ENCODE assay signal across 23 cellular contexts in the genomic region with DNA sequence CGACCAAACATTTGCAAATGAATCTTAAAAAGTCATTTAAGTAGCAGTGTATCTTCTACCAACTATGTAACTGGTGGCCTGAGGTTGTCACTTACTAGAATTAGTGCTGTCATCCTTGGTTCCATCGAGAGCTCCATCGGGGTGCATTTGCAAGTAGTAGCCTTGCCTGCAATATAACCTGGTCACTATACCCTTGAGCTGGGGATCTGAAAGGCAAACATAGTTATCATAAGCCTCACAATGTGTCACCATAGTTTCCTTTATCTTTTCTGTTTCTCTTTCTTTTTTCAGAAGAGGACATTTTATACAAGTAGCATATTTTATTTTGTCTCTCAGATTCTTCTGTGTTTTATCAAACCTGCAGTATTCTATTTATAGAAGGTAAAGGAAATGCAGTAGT.
"Had no signal": no experiment of that assay in that cellular context is flagged by ENCODE, and none has a peak within 500 bp of the region (broad histone marks: within the 10 kb centered on the region; RNA-seq: fewer than 3 reads in every experiment).

No MANE protein-coding gene starts in this region.

- H3K9me3 ChIP-seq: breast epithelium, gastroesophageal sphincter, pancreas, prostate gland, testis, transverse colon had no signal

- DNase-seq: activated CD4-positive, alpha-beta T cell treated with anti-CD3 and anti-CD28 coated beads for 36 hours; activated CD4-positive, CD25-positive, alpha-beta regulatory T cell; activated CD8-positive, alpha-beta memory T cell treated with anti-CD3 and anti-CD28 coated beads, Interleukin-2, amount 10 ng/mL, durations not matched to agents 7 days and 5 days; activated CD8-positive, alpha-beta T cell treated with anti-CD3 and anti-CD28 coated beads, Interleukin-2, amount 10 ng/mL, durations not matched to agents 7 days and 5 days; activated naive CD4-positive, alpha-beta T cell; activated T-cell treated with anti-CD3 and anti-CD28 coated beads, Interleukin-2, amount 50 U/mL, for 48 hours; central memory CD4-positive, alpha-beta T cell; hypothalamus; immature natural killer cell; midbrain; naive thymus-derived CD4-positive, alpha-beta T cell; nucleus accumbens; pancreas; retina; stimulated activated CD4-positive, alpha-beta T cell treated with anti-CD3 and anti-CD28 coated beads, Interleukin-12 subunit alpha, Interleukin-12 subunit beta, amount 100 ng/mL, for 4 hours; stimulated activated CD4-positive, alpha-beta T cell treated with anti-CD3 and anti-CD28 coated beads, Interleukin-4, amount 100 ng/mL, for 1 hour; stimulated activated naive CD8-positive, alpha-beta T cell treated with anti-CD3 and anti-CD28 coated beads, Interleukin-15, Interleukin-2, amounts not matched to agents 100 U/mL and 50 U/mL, for 24 hours; testis; transverse colon had no signal

- H3K36me3 ChIP-seq: gastroesophageal sphincter, pancreas, prostate gland, transverse colon had no signal

- H3K4me3 ChIP-seq: breast epithelium, gastroesophageal sphincter, pancreas, prostate gland, skin epidermis, testis, transverse colon had no signal

- H3K4me1 ChIP-seq: breast epithelium, gastroesophageal sphincter, pancreas, prostate gland, testis, transverse colon had no signal

- H3K27me3 ChIP-seq: breast epithelium, gastroesophageal sphincter, pancreas, testis, transverse colon had no signal

- H3K27ac ChIP-seq: breast epithelium, gastroesophageal sphincter, pancreas, prostate gland, skin epidermis, testis, transverse colon had no signal
